In genomic region chr12:110421701-110422100, GRCh38 we compare ENCODE assay signal across 1 cellular context.
TF ChIP-seq lines count a peak whose summit lies in the region.

No MANE protein-coding gene starts in this region.

TF ChIP-seq in WTC11, 78 proteins besides CTCF, POLR2A, EP300 and RAD21:
- TF ChIP-seq STAT6 (CRISPR knock-in tag; conservative IDR thresholded peaks at IDR 0.05; ENCODE audit: low read depth) (no peak), PREB (CRISPR knock-in tag; IDR thresholded peaks at IDR 0.05; ENCODE audit: borderline replicate concordance) (no peak), MYBL2 (CRISPR knock-in tag; IDR thresholded peaks at IDR 0.05) (no peak), CBFB (CRISPR knock-in tag; IDR thresholded peaks at IDR 0.05; ENCODE audit: low read depth) (no peak), NR1H2 (CRISPR knock-in tag; IDR thresholded peaks at IDR 0.05) (no peak), ZNF121 (CRISPR knock-in tag; IDR thresholded peaks at IDR 0.05) (no peak)
TF ChIP-seq in WTC11: peak in this region for 0.
